In genomic region chr3:71629289-71630252, GRCh38 we compare ENCODE assay signal across 15 cellular contexts. TPM values are rescaled to one million over a fixed set of nuclear protein-coding genes. Genes with fewer than 3 reads are reported as not detected.
DNase-seq lines count a peak whose midpoint lies in the region; ATAC-seq, FAIRE-seq and TF ChIP-seq lines count a peak whose summit lies in the region.
"Had no signal": no experiment of that assay in that cellular context is flagged by ENCODE, and none has a peak within 500 bp of the region (broad histone marks: within the 10 kb centered on the region; RNA-seq: fewer than 3 reads in every experiment).

No MANE protein-coding gene starts in this region.

- H3K9me3 ChIP-seq in left ventricle myocardium inferior (replicated peaks) (no peaks in the 10 kb centered on the region), adrenal gland (replicated peaks in 1 of 3) (no peaks in the 10 kb centered on the region), uterus (no peaks in the 10 kb centered on the region), kidney (ENCODE audit: control insufficient read depth in 1 of 2, low read length in 2 of 2) (no peaks in the 10 kb centered on the region)
- H3K9me3 ChIP-seq: thoracic aorta had no signal

- H3K9me3 Mint-ChIP-seq in glutamatergic neuron (ENCODE audit: unreplicated experiment), result peaks cover 7% of the 10 kb centered on the region

- H3K27me3 Mint-ChIP-seq in glutamatergic neuron (ENCODE audit: unreplicated experiment), result no peaks in the 10 kb centered on the region
- H3K27me3 Mint-ChIP-seq: activated CD4-positive, alpha-beta T cell treated with anti-CD3 and anti-CD28 coated beads for 36 hours had no signal

- H3K4me1 ChIP-seq in left ventricle myocardium inferior (no peaks in the 10 kb centered on the region), adrenal gland (replicated peaks in 1 of 2) (no peaks in the 10 kb centered on the region), uterus (no peaks in the 10 kb centered on the region), kidney (ENCODE audit: control insufficient read depth in 1 of 2, insufficient read depth in 1 of 2, low read depth in 1 of 2, low read length in 2 of 2) (no peaks in the 10 kb centered on the region)

- no peak overlapping the region for H3K4me3 Mint-ChIP-seq in glutamatergic neuron (ENCODE audit: unreplicated experiment)
- H3K4me3 Mint-ChIP-seq: activated CD4-positive, alpha-beta T cell treated with anti-CD3 and anti-CD28 coated beads for 36 hours; neural crest cell had no signal

- FAIRE-seq in kidney (lab: Jason Lieb, UNC), result no peak

- H3K4me3 ChIP-seq in left ventricle myocardium inferior (no peak overlapping the region), adrenal gland (no peak overlapping the region), uterus (no peak overlapping the region), kidney (ENCODE audit: low read length in 2 of 2) (no peak overlapping the region)
- H3K4me3 ChIP-seq: thoracic aorta had no signal

- H3K27me3 ChIP-seq in left ventricle myocardium inferior (ENCODE audit: low read depth) (no peaks in the 10 kb centered on the region), adrenal gland (no peaks in the 10 kb centered on the region), uterus (no peaks in the 10 kb centered on the region)

- peaks cover 6% of the 10 kb centered on the region for H3K36me3 Mint-ChIP-seq in glutamatergic neuron (ENCODE audit: unreplicated experiment)

- H3K27ac ChIP-seq in left ventricle myocardium inferior (replicated peaks) (no peak overlapping the region), adrenal gland (peak overlapping the region in 1 of 5 donors; percentile 40), uterus (peak overlapping the region; percentile 27 to 37), kidney (ENCODE audit: low read depth in 2 of 2, low read length in 2 of 2) (no peak overlapping the region)
- H3K27ac ChIP-seq: RWPE1 had no signal

- intact Hi-C loops in Right ventricle myocardium superior (cut with DNase I), result no loop called here
- intact Hi-C loops in left ventricle myocardium inferior (cut with micrococcal nuclease), result no loop called here
- intact Hi-C loops in adrenal gland (cut with DNase I), result no loop called here
- intact Hi-C loops in uterus (cut with DNase I; ENCODE audit: low total_unique reads), result no loop called here
- intact Hi-C loops in kidney (cut with DNase I), result no loop called here

- no peaks in the 10 kb centered on the region for H3K36me3 ChIP-seq in left ventricle myocardium inferior
- no peaks in the 10 kb centered on the region for H3K36me3 ChIP-seq in adrenal gland (replicated peaks in 1 of 2)
- no peaks in the 10 kb centered on the region for H3K36me3 ChIP-seq in uterus
- no peaks in the 10 kb centered on the region for H3K36me3 ChIP-seq in kidney (ENCODE audit: control insufficient read depth in 1 of 2, insufficient read depth in 2 of 2, low read length in 2 of 2)
- H3K36me3 ChIP-seq: thoracic aorta had no signal

- TF ChIP-seq CTCF in left ventricle myocardium inferior (IDR thresholded peaks at IDR 0.05; ENCODE audit: borderline replicate concordance), result no peak
- TF ChIP-seq CTCF in adrenal gland (IDR thresholded peaks at IDR 0.05), result no peak
- no peak for TF ChIP-seq CTCF in uterus (IDR thresholded peaks at IDR 0.05)
- TF ChIP-seq CTCF in glutamatergic neuron (IDR thresholded peaks at IDR 0.05; ENCODE audit: partially characterized antibody, unreplicated experiment), result no peak
- no peak for TF ChIP-seq CTCF in kidney (IDR thresholded peaks at IDR 0.05; ENCODE audit: borderline replicate concordance, extremely low read depth, insufficient read depth)

- no peak overlapping the region for H3K9ac ChIP-seq in kidney (ENCODE audit: low read length in 2 of 2)

- TF ChIP-seq POLR2A in adrenal gland (IDR thresholded peaks at IDR 0.05), result no peak
- no peak for TF ChIP-seq POLR2A in uterus (IDR thresholded peaks at IDR 0.05)

- no peak overlapping the region for H3K27ac Mint-ChIP-seq in glutamatergic neuron (ENCODE audit: unreplicated experiment)
- H3K27ac Mint-ChIP-seq: activated CD4-positive, alpha-beta T cell treated with anti-CD3 and anti-CD28 coated beads for 36 hours had no signal

- no peaks in the 10 kb centered on the region for H3K4me1 Mint-ChIP-seq in glutamatergic neuron (ENCODE audit: low read depth, unreplicated experiment)
- H3K4me1 Mint-ChIP-seq: activated CD4-positive, alpha-beta T cell treated with anti-CD3 and anti-CD28 coated beads for 36 hours; neural crest cell had no signal

- ATAC-seq in Right ventricle myocardium superior (ENCODE audit: poor library complexity) (peak; percentile 77), left lobe of liver (peak; percentile 52)
- ATAC-seq: activated CD4-positive, alpha-beta T cell treated with anti-CD3 and anti-CD28 coated beads for 36 hours had no signal

- peak; percentile 42 for DNase-seq in Right ventricle myocardium superior
- DNase-seq in left ventricle myocardium inferior, result no peak
- peak; percentile 20 to 59 (median 34) for DNase-seq in adrenal gland
- no peak for DNase-seq in left lobe of liver (ENCODE audit: low spot score)
- peak in 1 of 2 donors; percentile 31 for DNase-seq in uterus
- no peak for DNase-seq in glutamatergic neuron
- DNase-seq in GOT3 (lab: John Stamatoyannopoulos, UW), result no peak
- no peak for DNase-seq in kidney
- DNase-seq: activated CD4-positive, alpha-beta T cell treated with anti-CD3 and anti-CD28 coated beads for 36 hours; activated naive CD4-positive, alpha-beta T cell; NCI-H187 treated with DMSO at 0.1 percent for 48 hours; stimulated activated CD4-positive, alpha-beta T cell treated with anti-CD3 and anti-CD28 coated beads, Interleukin-1b, Interleukin-23, amount 100 ng/mL, for 48 hours had no signal

- WGBS in adrenal gland, 4 donors, result 63 to 71% (median 65%) methylated on average over 10 of the region's 10 CpGs

RNA-seq across cellular contexts. Expression of gene FOXP1, which starts 46.0 kb away (rescaled TPM):
- total RNA-seq in Right ventricle myocardium superior, result 36.3 TPM
- total RNA-seq in left ventricle myocardium inferior, result 41.2 TPM
- 10 to 100 TPM; 15.4 to 42.7 (median 30.5) TPM for total RNA-seq in adrenal gland
- 10 to 100 TPM in 2 of 3 donors, 1 to 10 TPM in 1; 7.6 to 26.5 (median 12.2) TPM for polyA plus RNA-seq in adrenal gland
- total RNA-seq in left lobe of liver, result 26.1 TPM
- 100 to 1,000 TPM in 3 of 4 donors, 10 to 100 TPM in 1; 54.2 to 152 (median 129) TPM for total RNA-seq in uterus
- 31.1 TPM for total RNA-seq in glutamatergic neuron (ENCODE audit: unreplicated experiment)
- total RNA-seq in kidney, result 87.2 TPM
- 6.7 TPM for polyA plus RNA-seq in kidney (ENCODE audit: insufficient read depth, low read depth, low replicate concordance)

Comparison
In these comparisons a context has a peak if more than half of its experiments do, and no peak if none do; other contexts are left out.
1. DNase-seq: peak in Right ventricle myocardium superior (single experiment) and adrenal gland (7 of 7); none in left ventricle myocardium inferior (single experiment), left lobe of liver (single experiment), glutamatergic neuron (single experiment), GOT3 (single experiment) and kidney (single experiment).
2. H3K27ac ChIP-seq: peak in uterus (2 of 2); none in left ventricle myocardium inferior (single experiment) and kidney (0 of 2).